In the genomic region with DNA sequence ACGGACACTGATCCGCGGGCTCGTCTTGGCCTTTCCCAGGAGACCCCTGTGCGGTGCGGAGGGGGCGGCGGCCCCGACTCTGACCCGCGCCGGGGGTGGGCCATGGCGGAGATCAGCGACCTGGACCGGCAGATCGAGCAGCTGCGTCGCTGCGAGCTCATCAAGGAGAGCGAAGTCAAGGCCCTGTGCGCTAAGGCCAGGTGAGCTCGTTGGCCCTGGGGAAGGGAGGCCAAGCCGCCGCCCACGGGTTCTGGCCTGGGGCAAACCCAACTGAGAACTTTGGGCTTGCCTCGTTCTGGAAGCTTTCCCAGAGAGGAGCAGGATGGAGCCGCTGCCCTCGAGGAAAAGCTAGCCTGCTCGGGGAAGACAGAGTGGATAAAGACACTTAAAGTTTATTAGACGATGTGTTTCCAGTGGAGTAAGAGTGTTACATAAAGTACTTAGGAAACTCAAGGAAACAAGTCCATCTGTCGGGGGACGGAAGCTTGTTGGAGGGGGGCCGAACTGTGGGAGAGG, we compare ENCODE assay signal across 6 cellular contexts. TPM values are rescaled to one million over a fixed set of nuclear protein-coding genes. Genes with fewer than 3 reads are reported as not detected.
DNase-seq lines count a peak whose midpoint lies in the region; ATAC-seq and TF ChIP-seq lines count a peak whose summit lies in the region.

No MANE protein-coding gene starts in this region.

- ATAC-seq in GM18498 (IDR thresholded peaks at IDR 0.05; ENCODE audit: unreplicated experiment) (peak; percentile 36), HG03521 (IDR thresholded peaks at IDR 0.05; ENCODE audit: unreplicated experiment) (peak; percentile 25)

- H3K9me3 ChIP-seq in endodermal cell (ENCODE audit: control insufficient read depth, low read length) (no peaks in the 10 kb centered on the region), skeletal muscle satellite cell (replicated peaks; ENCODE audit: low read length) (no peaks in the 10 kb centered on the region)

- WGBS in endodermal cell (ENCODE audit: insufficient coverage in 1 of 2, insufficient read length in 1 of 2), 2 experiments, result 6 to 12% methylated on average over 14 to 33 of the region's 33 CpGs

- peak overlapping the region; percentile 96 for H3K27ac Mint-ChIP-seq in endodermal cell

- peak overlapping the region; percentile 94 for H3K4me2 ChIP-seq in skeletal muscle satellite cell (ENCODE audit: low read length)

- H3K4me1 ChIP-seq in endodermal cell (ENCODE audit: control insufficient read depth, insufficient read depth, low read length) (peaks cover 3% of the 10 kb centered on the region), skeletal muscle satellite cell (ENCODE audit: control insufficient read depth, insufficient read depth, low read length) (peaks cover 28% of the 10 kb centered on the region)

- DNase-seq in endodermal cell (no peak), putamen (ENCODE audit: low spot score) (no peak), globus pallidus (ENCODE audit: low spot score) (no peak)

- H3K9ac ChIP-seq in endodermal cell (ENCODE audit: extremely low read depth, low read length, poor library complexity, severe bottlenecking) (peak overlapping the region; percentile 84), skeletal muscle satellite cell (ENCODE audit: low read depth, low read length) (peak overlapping the region; percentile 93)

- H3K4me1 Mint-ChIP-seq in endodermal cell, result peaks cover 9% of the 10 kb centered on the region

- H3K4me3 Mint-ChIP-seq in endodermal cell, result peak overlapping the region; percentile 87

- peaks cover 54% of the 10 kb centered on the region for H3K36me3 ChIP-seq in endodermal cell (ENCODE audit: control insufficient read depth, insufficient read depth, low read length)
- H3K36me3 ChIP-seq in skeletal muscle satellite cell (ENCODE audit: insufficient read depth, low read length), result peaks cover 54% of the 10 kb centered on the region

- peaks cover 48% of the 10 kb centered on the region for H3K36me3 Mint-ChIP-seq in endodermal cell (ENCODE audit: low read depth)

- H3K27me3 ChIP-seq in endodermal cell (ENCODE audit: control insufficient read depth, insufficient read depth, low read length, poor library complexity, severe bottlenecking), result no peaks in the 10 kb centered on the region
- no peaks in the 10 kb centered on the region for H3K27me3 ChIP-seq in skeletal muscle satellite cell (ENCODE audit: control insufficient read depth, insufficient read depth, low read length)

- peak overlapping the region; percentile 36 for H3K27ac ChIP-seq in endodermal cell (ENCODE audit: low read depth, low read length)

- H3K9me3 Mint-ChIP-seq in endodermal cell, result no peaks in the 10 kb centered on the region

- peak overlapping the region; percentile 93 for H3K4me3 ChIP-seq in endodermal cell (ENCODE audit: low read length)
- H3K4me3 ChIP-seq in skeletal muscle satellite cell (ENCODE audit: low read length), result peak overlapping the region; percentile 97

- no peaks in the 10 kb centered on the region for H3K27me3 Mint-ChIP-seq in endodermal cell (ENCODE audit: insufficient read depth)

- no peak for TF ChIP-seq CTCF in endodermal cell (conservative IDR thresholded peaks at IDR 0.05)

RNA-seq across cellular contexts. Expression of a gene that starts 0.5 kb away (rescaled TPM):
- total RNA-seq in endodermal cell, result 100 to 1,000 TPM; 150 to 151 TPM
- polyA plus RNA-seq in endodermal cell (2013, experiment 1 of 2), result 140 TPM
- 132 TPM for polyA plus RNA-seq in endodermal cell (2013, experiment 2 of 2)
- total RNA-seq in skeletal muscle satellite cell (2012; rRNA removed), result 190 and 200 TPM in 2 replicates

RNA-seq across cellular contexts. Expression of a gene that starts 10.8 kb away (rescaled TPM):
- 100 to 1,000 TPM; 645 to 652 TPM for total RNA-seq in endodermal cell
- polyA plus RNA-seq in endodermal cell (2013, experiment 1 of 2), result 715 TPM
- polyA plus RNA-seq in endodermal cell (2013, experiment 2 of 2), result 666 TPM
- 1,251 and 1,685 TPM in 2 replicates for total RNA-seq in skeletal muscle satellite cell (2012; rRNA removed)

RNA-seq across cellular contexts. Expression of a gene that starts 15.4 kb away (rescaled TPM):
- 1 to 10 TPM; 3.0 to 6.3 TPM for total RNA-seq in endodermal cell
- 3.4 TPM for polyA plus RNA-seq in endodermal cell (2013, experiment 1 of 2)
- 3.1 TPM for polyA plus RNA-seq in endodermal cell (2013, experiment 2 of 2)
- under 0.01 TPM in 1 of 2 replicates, not detected in the other for total RNA-seq in skeletal muscle satellite cell (2012; rRNA removed)

RNA-seq across cellular contexts. Expression of a gene that starts 19.7 kb away (rescaled TPM):
- total RNA-seq in endodermal cell, result 10 to 100 TPM; 42.0 to 57.2 TPM
- polyA plus RNA-seq in endodermal cell (2013, experiment 1 of 2), result 39.8 TPM
- polyA plus RNA-seq in endodermal cell (2013, experiment 2 of 2), result 36.9 TPM
- 2.8 and 3.7 TPM in 2 replicates for total RNA-seq in skeletal muscle satellite cell (2012; rRNA removed)

RNA-seq across cellular contexts. Expression of a gene that starts 37.0 kb away (rescaled TPM):
- total RNA-seq in endodermal cell, result 1 to 10 TPM; 2.7 to 6.5 TPM
- polyA plus RNA-seq in endodermal cell (2013, experiment 1 of 2), result 5.8 TPM
- 4.1 TPM for polyA plus RNA-seq in endodermal cell (2013, experiment 2 of 2)
- 1.5 and 2.6 TPM in 2 replicates for total RNA-seq in skeletal muscle satellite cell (2012; rRNA removed)
